In the genomic region with DNA sequence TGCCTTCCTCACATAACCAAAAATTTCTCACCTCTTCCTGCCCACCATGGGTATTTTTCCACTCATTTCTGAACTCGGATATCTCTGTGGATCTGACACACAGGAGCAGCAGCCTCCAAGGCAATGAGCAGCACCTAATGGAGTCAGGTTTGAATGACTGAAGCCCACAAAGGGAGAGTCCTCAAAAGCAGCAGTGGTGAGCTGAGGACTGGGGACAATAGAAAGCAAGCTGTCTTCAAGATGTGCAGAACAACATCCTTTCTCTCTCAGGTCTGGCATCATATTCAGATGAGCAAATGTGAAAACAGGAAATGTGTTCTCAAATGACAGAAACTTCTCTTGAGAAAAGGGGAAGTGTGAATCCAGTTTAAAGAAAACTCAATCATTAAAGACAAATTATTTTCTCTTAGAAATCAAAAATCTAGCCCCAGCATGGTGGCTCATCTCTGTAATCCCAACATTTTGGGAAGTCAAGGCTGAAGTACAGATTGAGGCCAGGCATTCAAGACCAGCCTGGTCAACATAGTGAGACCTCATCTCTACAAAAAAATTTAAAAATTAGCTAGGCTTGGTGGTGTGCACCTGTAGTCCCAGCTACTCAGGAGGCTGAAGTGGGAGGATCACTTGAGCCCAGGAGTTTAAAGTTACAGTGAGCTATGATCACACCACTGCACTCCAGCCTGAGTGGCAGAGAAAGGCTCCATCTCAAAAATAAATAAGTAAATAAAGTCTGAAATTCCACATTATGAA, we compare ENCODE assay signal across 8 cellular contexts. TPM values are rescaled to one million over a fixed set of nuclear protein-coding genes. Genes with fewer than 3 reads are reported as not detected.
DNase-seq lines count a peak whose midpoint lies in the region; ATAC-seq and TF ChIP-seq lines count a peak whose summit lies in the region.

No MANE protein-coding gene starts in this region.

- no peak for TF ChIP-seq EP300 in transverse colon (IDR thresholded peaks at IDR 0.05; ENCODE audit: low read depth)

- H3K27ac ChIP-seq in transverse colon (peak overlapping the region in 2 of 4 donors; percentile 31 to 33), uterus (no peak overlapping the region), hepatocyte (no peak overlapping the region)

- in situ Hi-C loops in transverse colon (cut with MboI; ENCODE audit: low pct_ligation_motif_present in 1 of 4, low pct_unique_long_range_greater_than_20kb in 1 of 4, low sequenced_read_pairs in 3 of 4): no loop called here

- H3K9me3 ChIP-seq in transverse colon (no peaks in the 10 kb centered on the region), uterus (no peaks in the 10 kb centered on the region), hepatocyte (ENCODE audit: low read depth) (no peaks in the 10 kb centered on the region)

- H3K4me3 ChIP-seq in GM12875 (ENCODE audit: low read depth, low read length): peak overlapping the region; percentile 2
- H3K4me3 ChIP-seq in transverse colon: no peak overlapping the region
- H3K4me3 ChIP-seq in uterus: no peak overlapping the region
- no peak overlapping the region for H3K4me3 ChIP-seq in hepatocyte

- H3K27me3 ChIP-seq in transverse colon (no peaks in the 10 kb centered on the region), uterus (no peaks in the 10 kb centered on the region), hepatocyte (no peaks in the 10 kb centered on the region)

- 50 to 71% methylated on average over 1 of the region's 1 CpG for WGBS in transverse colon (ENCODE audit: low coverage in 1 of 2), 2 donors
- WGBS in hepatocyte (ENCODE audit: low lambda C conversion rate, missing lambda C conversion rate): 81% methylated on average over 1 of the region's 1 CpG

- TF ChIP-seq CTCF in GM12875 (IDR thresholded peaks at IDR 0.05; ENCODE audit: borderline replicate concordance, insufficient read depth, low read depth, low read length) (no peak), transverse colon (IDR thresholded peaks at IDR 0.05) (no peak), uterus (IDR thresholded peaks at IDR 0.05) (no peak), hepatocyte (IDR thresholded peaks at IDR 0.05; ENCODE audit: poor library complexity) (no peak)

- DNase-seq in activated T-cell treated with anti-CD3 and anti-CD28 coated beads, Interleukin-2, amount 50 U/mL, for 48 hours: peak; percentile 32 to 41
- DNase-seq in transverse colon (peak; percentile 25), uterus (no peak), DMS79 treated with DMSO at 0.1 percent for 48 hours (lab: John Stamatoyannopoulos, UW) (no peak), hepatocyte (ENCODE audit: low spot score) (no peak)

- no peaks in the 10 kb centered on the region for H3K4me1 ChIP-seq in transverse colon
- no peaks in the 10 kb centered on the region for H3K4me1 ChIP-seq in uterus
- H3K4me1 ChIP-seq in hepatocyte (ENCODE audit: insufficient read depth): no peaks in the 10 kb centered on the region

- H2AFZ ChIP-seq in hepatocyte: no peak overlapping the region

- ATAC-seq in GM19467 (IDR thresholded peaks at IDR 0.05; ENCODE audit: unreplicated experiment) (peak; percentile 98), HG03457 (IDR thresholded peaks at IDR 0.05; ENCODE audit: unreplicated experiment) (peak; percentile 95)

- no peaks in the 10 kb centered on the region for H3K9me2 ChIP-seq in hepatocyte (replicated peaks; ENCODE audit: insufficient read depth)

- H3K4me2 ChIP-seq in hepatocyte: no peak overlapping the region

- H3K79me2 ChIP-seq in hepatocyte: no peaks in the 10 kb centered on the region

- intact Hi-C loops in transverse colon (cut with DNase I; ENCODE audit: low total_unique reads): no loop called here
- intact Hi-C loops in uterus (cut with DNase I; ENCODE audit: low total_unique reads): no loop called here

- TF ChIP-seq POLR2A in transverse colon (IDR thresholded peaks at IDR 0.05): peak; percentile 58
- no peak for TF ChIP-seq POLR2A in uterus (IDR thresholded peaks at IDR 0.05)

- H3K36me3 ChIP-seq in transverse colon: no peaks in the 10 kb centered on the region
- H3K36me3 ChIP-seq in uterus: no peaks in the 10 kb centered on the region
- H3K36me3 ChIP-seq in hepatocyte (replicated peaks; ENCODE audit: insufficient read depth, low read depth): no peaks in the 10 kb centered on the region

- no peaks in the 10 kb centered on the region for H4K20me1 ChIP-seq in hepatocyte (ENCODE audit: insufficient read depth, poor library complexity, severe bottlenecking)

RNA-seq across cellular contexts. Expression of gene C12orf42, which starts 54.2 kb away (rescaled TPM):
- total RNA-seq in transverse colon (10 to 100 TPM in 1 of 4 donors, under 1 TPM in 1, not detected in 2; 0.79 to 43.4 TPM), uterus (under 1 TPM in 1 of 4 donors, not detected in 3; 0.21 TPM), hepatocyte (not detected in 2 replicates)
- polyA plus RNA-seq in hepatocyte: not detected in 2 replicates

Comparison
In these comparisons a context has a peak if more than half of its experiments do, and no peak if none do; other contexts are left out.
1. DNase-seq: peak in activated T-cell treated with anti-CD3 and anti-CD28 coated beads, Interleukin-2, amount 50 U/mL, for 48 hours (2 of 2) and transverse colon (single experiment); none in uterus (0 of 2), DMS79 treated with DMSO at 0.1 percent for 48 hours (single experiment) and hepatocyte (single experiment).